ENCODE assay signal across 21 cellular contexts in genomic region chr5:133123297-133123696, GRCh38.
A peak's percentile ranks its signal among the peaks of the same experiment; 100 is the strongest.
DNase-seq lines count a peak whose midpoint lies in the region; ATAC-seq and TF ChIP-seq lines count a peak whose summit lies in the region.
"Had no signal": no experiment of that assay in that cellular context is flagged by ENCODE, and none has a peak within 500 bp of the region (broad histone marks: within the 10 kb centered on the region; RNA-seq: fewer than 3 reads in every experiment).

No MANE protein-coding gene starts in this region.

- H3K9me3 ChIP-seq in A673 (ENCODE audit: low read depth, low read length, poor library complexity, severe bottlenecking) = no peaks in the 10 kb centered on the region
- H3K9me3 ChIP-seq: sigmoid colon, suprapubic skin had no signal

- peak; percentile 61 for ATAC-seq in GM21390 (IDR thresholded peaks at IDR 0.05; ENCODE audit: unreplicated experiment)
- ATAC-seq in HG03025 (IDR thresholded peaks at IDR 0.05; ENCODE audit: low FRiP score, unreplicated experiment) = peak; percentile 51
- ATAC-seq: left colon had no signal

- no peaks in the 10 kb centered on the region for H3K36me3 ChIP-seq in A673 (ENCODE audit: insufficient read depth, low read length, poor library complexity, severe bottlenecking)
- H3K36me3 ChIP-seq: sigmoid colon, suprapubic skin had no signal

- CTCF ChIA-PET in A673 (lab: Charles Lee) = no interaction called here

- H3K4me1 ChIP-seq in A673 (ENCODE audit: insufficient read depth, low read length, poor library complexity, severe bottlenecking) = no peaks in the 10 kb centered on the region

- no peak for TF ChIP-seq CTCF in A673 (conservative IDR thresholded peaks at IDR 0.05; ENCODE audit: low read depth, low read length)

- no TSS peak for BruUV-seq in A673 (replicated peaks; lab: Mats Ljungman, UMichigan)

- H3K4me3 ChIP-seq in A673 (ENCODE audit: low read depth, low read length, poor library complexity, severe bottlenecking) = no peak overlapping the region
- H3K4me3 ChIP-seq: PC-9, sigmoid colon, suprapubic skin had no signal

- H3K27me3 ChIP-seq in A673 (replicated peaks; ENCODE audit: insufficient read depth, low read depth, low read length, poor library complexity) = no peaks in the 10 kb centered on the region
- H3K27me3 ChIP-seq: sigmoid colon, suprapubic skin had no signal

- no peak overlapping the region for H3K27ac ChIP-seq in A673 (ENCODE audit: low read depth, low read length, poor library complexity, severe bottlenecking)
- H3K27ac ChIP-seq: C4-2B, parathyroid adenoma, PC-9, sigmoid colon, suprapubic skin had no signal

- intact Hi-C loops in A673 (cut with micrococcal nuclease; ENCODE audit: unreplicated experiment) = no loop called here

- DNase-seq in DMS53 treated with DMSO at 0.1 percent for 48 hours (lab: John Stamatoyannopoulos, UW; ENCODE audit: unreplicated experiment) (peak; percentile 25), A673 (ENCODE audit: low spot score) (no peak), NCI-H1048 (lab: John Stamatoyannopoulos, UW) (no peak), DMS 273 (lab: John Stamatoyannopoulos, UW; ENCODE audit: unreplicated experiment) (no peak)
- DNase-seq in activated CD8-positive, alpha-beta memory T cell treated with anti-CD3 and anti-CD28 coated beads, Interleukin-2, amount 50 U/mL, for 48 hours = peak; percentile 32
- no peak for DNase-seq in activated CD4-positive, CD25-positive, alpha-beta regulatory T cell treated with anti-CD3 and anti-CD28 coated beads, Interleukin-2, amount 50 U/mL, for 72 hours
- DNase-seq: activated CD4-positive, alpha-beta T cell treated with anti-CD3 and anti-CD28 coated beads, Interleukin-2, amount 10 ng/mL, durations not matched to agents 24 days and 14 days; amniotic stem cell; DMS153; GOT3; left colon; NCI-H1092 treated with DMSO at 0.1 percent for 48 hours; NCI-H774; PC-9; SIG-M5; sigmoid colon had no signal

- POLR2A ChIA-PET in A673 (lab: Charles Lee; ENCODE audit: low non-redundant PET) = no interaction called here

Comparison
In these comparisons a context has a peak if more than half of its experiments do, and no peak if none do; other contexts are left out.
1. DNase-seq: peak in DMS53 treated with DMSO at 0.1 percent for 48 hours (single experiment) and activated CD8-positive, alpha-beta memory T cell treated with anti-CD3 and anti-CD28 coated beads, Interleukin-2, amount 50 U/mL, for 48 hours (single experiment); none in activated CD4-positive, CD25-positive, alpha-beta regulatory T cell treated with anti-CD3 and anti-CD28 coated beads, Interleukin-2, amount 50 U/mL, for 72 hours (single experiment), A673 (single experiment), NCI-H1048 (single experiment) and DMS 273 (single experiment).